In the genomic region with DNA sequence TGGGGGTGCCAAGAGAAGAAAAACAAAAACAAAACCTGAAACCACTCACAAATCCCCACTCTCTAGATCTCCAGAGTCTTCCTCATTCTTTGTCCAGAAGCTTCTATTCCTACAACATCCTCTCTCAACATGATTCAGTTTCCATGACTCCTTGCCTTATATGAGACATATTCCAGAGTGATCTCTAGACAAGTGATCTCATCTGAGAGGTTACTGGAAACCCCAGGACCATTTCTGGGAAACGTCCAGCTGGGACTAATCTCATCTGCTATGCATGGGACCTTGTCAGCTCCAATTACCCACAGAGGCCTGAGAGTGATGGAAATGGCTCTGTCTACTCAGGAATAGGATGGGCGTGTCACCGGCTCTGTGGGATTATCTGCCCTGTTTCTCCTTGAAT, we compare ENCODE assay signal across 18 cellular contexts. TPM values are rescaled to one million over a fixed set of nuclear protein-coding genes. Genes with fewer than 3 reads are reported as not detected.
DNase-seq lines count a peak whose midpoint lies in the region; ATAC-seq and TF ChIP-seq lines count a peak whose summit lies in the region.
"Had no signal": no experiment of that assay in that cellular context is flagged by ENCODE, and none has a peak within 500 bp of the region (broad histone marks: within the 10 kb centered on the region; RNA-seq: fewer than 3 reads in every experiment).

No MANE protein-coding gene starts in this region.

- no peaks in the 10 kb centered on the region for H3K36me3 Mint-ChIP-seq in WTC11
- H3K36me3 Mint-ChIP-seq in stimulated activated effector memory CD8-positive, alpha-beta T cell treated with anti-CD3 and anti-CD28 coated beads, Interleukin-12 subunit alpha, Interleukin-12 subunit beta, amount 100 ng/mL, for 72 hours = no peaks in the 10 kb centered on the region
- H3K36me3 Mint-ChIP-seq: natural killer cell treated with Interleukin-12 subunit alpha and Interleukin-12 subunit beta and Interleukin-15 and Interleukin-18, amount 100 ng/mL, for 72 hours had no signal

- H3K27me3 Mint-ChIP-seq in WTC11 (ENCODE audit: low read depth) = peaks cover 7% of the 10 kb centered on the region
- H3K27me3 Mint-ChIP-seq: activated CD4-positive, alpha-beta T cell treated with anti-CD3 and anti-CD28 coated beads for 36 hours; effector memory CD8-positive, alpha-beta T cell; natural killer cell treated with Interleukin-12 subunit alpha and Interleukin-12 subunit beta and Interleukin-15 and Interleukin-18, amount 100 ng/mL, for 72 hours had no signal

- H3K27ac Mint-ChIP-seq in WTC11 = 0 out of 2 replicates have a peak overlapping the region, but pooled peaks have one; percentile 7
- peak overlapping the region; percentile 13 for H3K27ac Mint-ChIP-seq in stimulated activated effector memory CD8-positive, alpha-beta T cell treated with anti-CD3 and anti-CD28 coated beads, Interleukin-12 subunit alpha, Interleukin-12 subunit beta, amount 100 ng/mL, for 72 hours
- H3K27ac Mint-ChIP-seq: activated CD4-positive, alpha-beta T cell treated with anti-CD3 and anti-CD28 coated beads for 36 hours; effector memory CD8-positive, alpha-beta T cell; natural killer cell treated with Interleukin-12 subunit alpha and Interleukin-12 subunit beta and Interleukin-15 and Interleukin-18, amount 100 ng/mL, for 72 hours had no signal

- CTCF ChIA-PET in WTC11 (lab: Charles Lee) = interaction anchor here (0.8 kb wide), 1 partner anchor 15 kb away, joined by 3 read pairs; no protein-coding TSS in a partner anchor

- no peak for TF ChIP-seq CTCF in WTC11 (IDR thresholded peaks at IDR 0.05)

- peaks cover 23% of the 10 kb centered on the region for H3K4me1 Mint-ChIP-seq in WTC11
- no peaks in the 10 kb centered on the region for H3K4me1 Mint-ChIP-seq in stimulated activated effector memory CD8-positive, alpha-beta T cell treated with anti-CD3 and anti-CD28 coated beads, Interleukin-12 subunit alpha, Interleukin-12 subunit beta, amount 100 ng/mL, for 72 hours
- H3K4me1 Mint-ChIP-seq: activated CD4-positive, alpha-beta T cell treated with anti-CD3 and anti-CD28 coated beads for 36 hours had no signal

- POLR2A ChIA-PET in WTC11 (lab: Charles Lee) = interaction anchor here (0.7 to 0.8 kb wide), 2 partner anchors 13 to 505 kb away, joined by 3 to 4 read pairs; no protein-coding TSS in a partner anchor

- DNase-seq in HT1080 (ENCODE audit: low read depth) = peak; percentile 35
- no peak for DNase-seq in WTC11 (ENCODE audit: low spot score)
- peak; percentile 16 for DNase-seq in fibroblast of the conjunctiva (ENCODE audit: low read depth)
- DNase-seq in stimulated activated effector memory CD8-positive, alpha-beta T cell treated with anti-CD3 and anti-CD28 coated beads, Interleukin-12 subunit alpha, Interleukin-12 subunit beta, amount 100 ng/mL, for 72 hours (ENCODE audit: low spot score in 2 of 2) = no peak
- DNase-seq in NCI-H2171 treated with DMSO at 0.1 percent for 48 hours (lab: John Stamatoyannopoulos, UW) = no peak
- DNase-seq: activated CD4-positive, alpha-beta T cell treated with anti-CD3 and anti-CD28 coated beads for 36 hours; activated T-cell treated with anti-CD3 and anti-CD28 coated beads, Interleukin-2, amount 50 U/mL, for 1 hour; amygdala; effector memory CD8-positive, alpha-beta T cell; hypothalamus; NCI-H1105 treated with DMSO at 0.1 percent for 48 hours; NCI-H2227 treated with DMSO at 0.1 percent for 48 hours; PC-3 had no signal

- no peak for ATAC-seq in WTC11
- no peak for ATAC-seq in stimulated activated effector memory CD8-positive, alpha-beta T cell treated with anti-CD3 and anti-CD28 coated beads, Interleukin-12 subunit alpha, Interleukin-12 subunit beta, amount 100 ng/mL, for 72 hours
- no peak for ATAC-seq in GM21526 (IDR thresholded peaks at IDR 0.05; ENCODE audit: low FRiP score, unreplicated experiment)
- no peak for ATAC-seq in HG03520 (IDR thresholded peaks at IDR 0.05; ENCODE audit: unreplicated experiment)
- ATAC-seq: activated CD4-positive, alpha-beta T cell treated with anti-CD3 and anti-CD28 coated beads for 36 hours; effector memory CD8-positive, alpha-beta T cell; natural killer cell treated with Interleukin-12 subunit alpha and Interleukin-12 subunit beta and Interleukin-15 and Interleukin-18, amount 100 ng/mL, for 72 hours; PC-3 had no signal

- no peak overlapping the region for H3K4me3 Mint-ChIP-seq in WTC11
- H3K4me3 Mint-ChIP-seq in stimulated activated effector memory CD8-positive, alpha-beta T cell treated with anti-CD3 and anti-CD28 coated beads, Interleukin-12 subunit alpha, Interleukin-12 subunit beta, amount 100 ng/mL, for 72 hours = no peak overlapping the region
- H3K4me3 Mint-ChIP-seq: activated CD4-positive, alpha-beta T cell treated with anti-CD3 and anti-CD28 coated beads for 36 hours; effector memory CD8-positive, alpha-beta T cell; natural killer cell treated with Interleukin-12 subunit alpha and Interleukin-12 subunit beta and Interleukin-15 and Interleukin-18, amount 100 ng/mL, for 72 hours had no signal

- H3K9me3 Mint-ChIP-seq in WTC11 = no peaks in the 10 kb centered on the region
- no peaks in the 10 kb centered on the region for H3K9me3 Mint-ChIP-seq in stimulated activated effector memory CD8-positive, alpha-beta T cell treated with anti-CD3 and anti-CD28 coated beads, Interleukin-12 subunit alpha, Interleukin-12 subunit beta, amount 100 ng/mL, for 72 hours
- H3K9me3 Mint-ChIP-seq: effector memory CD8-positive, alpha-beta T cell; natural killer cell treated with Interleukin-12 subunit alpha and Interleukin-12 subunit beta and Interleukin-15 and Interleukin-18, amount 100 ng/mL, for 72 hours had no signal

TF ChIP-seq in WTC11, 78 proteins besides CTCF, POLR2A, EP300 and RAD21:
- TF ChIP-seq ZBTB21 (CRISPR knock-in tag; IDR thresholded peaks at IDR 0.05; ENCODE audit: borderline replicate concordance) = no peak
- no peak for TF ChIP-seq IRF2 (CRISPR knock-in tag; IDR thresholded peaks at IDR 0.05; ENCODE audit: borderline replicate concordance, low read depth)
- TF ChIP-seq, protein P1, sequence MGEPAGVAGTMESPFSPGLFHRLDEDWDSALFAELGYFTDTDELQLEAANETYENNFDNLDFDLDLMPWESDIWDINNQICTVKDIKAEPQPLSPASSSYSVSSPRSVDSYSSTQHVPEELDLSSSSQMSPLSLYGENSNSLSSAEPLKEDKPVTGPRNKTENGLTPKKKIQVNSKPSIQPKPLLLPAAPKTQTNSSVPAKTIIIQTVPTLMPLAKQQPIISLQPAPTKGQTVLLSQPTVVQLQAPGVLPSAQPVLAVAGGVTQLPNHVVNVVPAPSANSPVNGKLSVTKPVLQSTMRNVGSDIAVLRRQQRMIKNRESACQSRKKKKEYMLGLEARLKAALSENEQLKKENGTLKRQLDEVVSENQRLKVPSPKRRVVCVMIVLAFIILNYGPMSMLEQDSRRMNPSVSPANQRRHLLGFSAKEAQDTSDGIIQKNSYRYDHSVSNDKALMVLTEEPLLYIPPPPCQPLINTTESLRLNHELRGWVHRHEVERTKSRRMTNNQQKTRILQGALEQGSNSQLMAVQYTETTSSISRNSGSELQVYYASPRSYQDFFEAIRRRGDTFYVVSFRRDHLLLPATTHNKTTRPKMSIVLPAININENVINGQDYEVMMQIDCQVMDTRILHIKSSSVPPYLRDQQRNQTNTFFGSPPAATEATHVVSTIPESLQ (CRISPR knock-in tag; IDR thresholded peaks at IDR 0.05) = no peak
- TF ChIP-seq, protein P2, sequence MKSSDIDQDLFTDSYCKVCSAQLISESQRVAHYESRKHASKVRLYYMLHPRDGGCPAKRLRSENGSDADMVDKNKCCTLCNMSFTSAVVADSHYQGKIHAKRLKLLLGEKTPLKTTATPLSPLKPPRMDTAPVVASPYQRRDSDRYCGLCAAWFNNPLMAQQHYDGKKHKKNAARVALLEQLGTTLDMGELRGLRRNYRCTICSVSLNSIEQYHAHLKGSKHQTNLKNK (CRISPR knock-in tag; IDR thresholded peaks at IDR 0.05) = no peak
- no peak for TF ChIP-seq NR3C1 (CRISPR knock-in tag; conservative IDR thresholded peaks at IDR 0.05; ENCODE audit: low read depth)
- TF ChIP-seq GRHL2 (CRISPR knock-in tag; IDR thresholded peaks at IDR 0.05; ENCODE audit: insufficient replicate concordance, severe bottlenecking) = no peak
- no peak for TF ChIP-seq ZNF219 (CRISPR knock-in tag; IDR thresholded peaks at IDR 0.05; ENCODE audit: borderline replicate concordance)
- TF ChIP-seq, protein P3, sequence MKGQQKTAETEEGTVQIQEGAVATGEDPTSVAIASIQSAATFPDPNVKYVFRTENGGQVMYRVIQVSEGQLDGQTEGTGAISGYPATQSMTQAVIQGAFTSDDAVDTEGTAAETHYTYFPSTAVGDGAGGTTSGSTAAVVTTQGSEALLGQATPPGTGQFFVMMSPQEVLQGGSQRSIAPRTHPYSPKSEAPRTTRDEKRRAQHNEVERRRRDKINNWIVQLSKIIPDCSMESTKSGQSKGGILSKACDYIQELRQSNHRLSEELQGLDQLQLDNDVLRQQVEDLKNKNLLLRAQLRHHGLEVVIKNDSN (CRISPR knock-in tag; IDR thresholded peaks at IDR 0.05) = no peak
- no peak for TF ChIP-seq JUN (CRISPR knock-in tag; IDR thresholded peaks at IDR 0.05)
- no peak for TF ChIP-seq ZNF263 (CRISPR knock-in tag; IDR thresholded peaks at IDR 0.05; ENCODE audit: low read depth)

RNA-seq across cellular contexts. Expression of a gene that starts 4.0 kb away (rescaled TPM):
- total RNA-seq in HT1080 (2014; rRNA removed; shearing (Covaris generic)) = 0.07 TPM in 1 of 2 replicates, not detected in the other
- polyA plus RNA-seq in HT1080 (2015; cell fraction: cytosol; rRNA removed) = 0.11 and 0.65 TPM in 2 replicates
- polyA plus RNA-seq in HT1080 (2015; cell fraction: nucleus; rRNA removed) = 0.97 and 1.2 TPM in 2 replicates
- total RNA-seq in WTC11 (2021) = 2.0 to 3.7 TPM (median 2.7 TPM) in 3 replicates

RNA-seq across cellular contexts. Expression of a gene that starts 17.6 kb away (rescaled TPM):
- total RNA-seq in HT1080 (2014; rRNA removed; shearing (Covaris generic)) = not detected in 2 replicates
- not detected in 2 replicates for polyA plus RNA-seq in HT1080 (2015; cell fraction: cytosol; rRNA removed)
- polyA plus RNA-seq in HT1080 (2015; cell fraction: nucleus; rRNA removed) = not detected in 2 replicates
- 10.9 to 12.9 TPM (median 12.5 TPM) in 3 replicates for total RNA-seq in WTC11 (2021)
- total RNA-seq: activated CD4-positive, alpha-beta T cell treated with anti-CD3 and anti-CD28 coated beads for 36 hours; liver; natural killer cell treated with Interleukin-12 subunit alpha and Interleukin-12 subunit beta and Interleukin-15 and Interleukin-18, amount 100 ng/mL, for 72 hours; PC-3; skeletal muscle tissue had no signal
- polyA plus RNA-seq: liver had no signal

RNA-seq across cellular contexts. Expression of a gene that starts 26.9 kb away (rescaled TPM):
- 60.2 and 76.1 TPM in 2 replicates for total RNA-seq in HT1080 (2014; rRNA removed; shearing (Covaris generic))
- 114 and 119 TPM in 2 replicates for polyA plus RNA-seq in HT1080 (2015; cell fraction: cytosol; rRNA removed)
- 51.0 and 53.3 TPM in 2 replicates for polyA plus RNA-seq in HT1080 (2015; cell fraction: nucleus; rRNA removed)
- total RNA-seq in WTC11 (2021) = 30.7 to 32.9 TPM (median 31.3 TPM) in 3 replicates

RNA-seq across cellular contexts. Expression of a gene that starts 48.4 kb away (rescaled TPM):
- not detected in 2 replicates for total RNA-seq in HT1080 (2014; rRNA removed; shearing (Covaris generic))
- not detected in 2 replicates for polyA plus RNA-seq in HT1080 (2015; cell fraction: cytosol; rRNA removed)
- polyA plus RNA-seq in HT1080 (2015; cell fraction: nucleus; rRNA removed) = not detected in 2 replicates
- total RNA-seq in WTC11 (2021) = 38.1 to 52.6 TPM (median 38.2 TPM) in 3 replicates

Comparison
In these comparisons a context has a peak if more than half of its experiments do, and no peak if none do; other contexts are left out.
1. DNase-seq: peak in HT1080 (single experiment) and fibroblast of the conjunctiva (single experiment); none in WTC11 (single experiment), stimulated activated effector memory CD8-positive, alpha-beta T cell treated with anti-CD3 and anti-CD28 coated beads, Interleukin-12 subunit alpha, Interleukin-12 subunit beta, amount 100 ng/mL, for 72 hours (0 of 2) and NCI-H2171 treated with DMSO at 0.1 percent for 48 hours (single experiment).
2. RNA of a gene that starts 17.6 kb away (total RNA-seq): 10.9 to 12.9 TPM in WTC11; not detected in HT1080; every median in the first group is over 10 times any median in the second.